In genomic region chr18:79246309-79247108, GRCh38 we compare ENCODE assay signal across 8 cellular contexts.
A peak's percentile ranks its signal among the peaks of the same experiment; 100 is the strongest.
DNase-seq lines count a peak whose midpoint lies in the region; ATAC-seq and TF ChIP-seq lines count a peak whose summit lies in the region.

No MANE protein-coding gene starts in this region.

- H3K36me3 ChIP-seq in DOHH2 (ENCODE audit: control insufficient read depth, low read length) = no peaks in the 10 kb centered on the region
- no peaks in the 10 kb centered on the region for H3K36me3 ChIP-seq in ovary
- H3K36me3 ChIP-seq in tibial artery = no peaks in the 10 kb centered on the region

- TF ChIP-seq EP300 in ovary (IDR thresholded peaks at IDR 0.05) = no peak

- H3K27ac ChIP-seq in DOHH2 (ENCODE audit: low read depth, low read length) (no peak overlapping the region), ovary (no peak overlapping the region), tibial artery (no peak overlapping the region)

- H3K4me3 ChIP-seq in DOHH2 (ENCODE audit: low read length) (no peak overlapping the region), foreskin fibroblast (ENCODE audit: low read depth in 1 of 2, low read length in 2 of 2) (no peak overlapping the region), ovary (no peak overlapping the region), tibial artery (no peak overlapping the region)
- no peak overlapping the region for H3K4me3 ChIP-seq in Jurkat, Clone E6-1 (ENCODE audit: low read length)

- H3K9me3 ChIP-seq in DOHH2 (ENCODE audit: control insufficient read depth, insufficient read depth, low read length) (no peaks in the 10 kb centered on the region), ovary (no peaks in the 10 kb centered on the region), tibial artery (no peaks in the 10 kb centered on the region)

- peak; percentile 99 for ATAC-seq in GM21717 (IDR thresholded peaks at IDR 0.05; ENCODE audit: unreplicated experiment)

- H3K27me3 ChIP-seq in DOHH2 (ENCODE audit: control insufficient read depth, low read length) = no peaks in the 10 kb centered on the region
- H3K27me3 ChIP-seq in ovary = no peaks in the 10 kb centered on the region
- H3K27me3 ChIP-seq in tibial artery = no peaks in the 10 kb centered on the region

- peak; percentile 17 for DNase-seq in Jurkat, Clone E6-1 (ENCODE audit: low read depth, low spot score)
- DNase-seq in SHP77 (lab: John Stamatoyannopoulos, UW) (peak; percentile 75 to 83), foreskin fibroblast (peak; percentile 51 to 82), ovary (peak; percentile 26 to 75 (median 62)), tibial artery (peak; percentile 45 to 75)
- DNase-seq in activated effector memory CD4-positive, alpha-beta T cell treated with anti-CD3 and anti-CD28 coated beads, Interleukin-2, amount 50 U/mL, for 16 hours = peak; percentile 91

- H3K9me2 ChIP-seq in DOHH2 (replicated peaks; ENCODE audit: control insufficient read depth, low read length) = no peaks in the 10 kb centered on the region

- peak overlapping the region; percentile 37 for H3K4me2 ChIP-seq in DOHH2 (ENCODE audit: low read length)

- intact Hi-C loops in ovary (cut with DNase I) (no loop called here), tibial artery (cut with DNase I; ENCODE audit: low total_unique reads) (no loop called here)

- WGBS in ovary, 3 donors = 19 to 27% (median 22%) methylated on average over 30 to 31 of the region's 31 CpGs

- peaks cover 12% of the 10 kb centered on the region for H3F3A ChIP-seq in DOHH2 (ENCODE audit: control insufficient read depth, insufficient read depth)

- no peaks in the 10 kb centered on the region for H3K79me2 ChIP-seq in DOHH2 (ENCODE audit: control insufficient read depth, low read length)

- peak; percentile 95 for TF ChIP-seq CTCF in DOHH2 (IDR thresholded peaks at IDR 0.05; ENCODE audit: low read depth, low read length, poor library complexity, severe bottlenecking)
- TF ChIP-seq CTCF in foreskin fibroblast (IDR thresholded peaks at IDR 0.05; ENCODE audit: low read depth, low read length) = peak; percentile 98
- peak; percentile 55 to 71 (median 60) for TF ChIP-seq CTCF in ovary (IDR thresholded peaks at IDR 0.05)
- TF ChIP-seq CTCF in tibial artery (IDR thresholded peaks at IDR 0.05) = peak; percentile 76 to 97

- no peak for TF ChIP-seq POLR2A in ovary (IDR thresholded peaks at IDR 0.05)

- H3K4me1 ChIP-seq in DOHH2 (ENCODE audit: control insufficient read depth, low read length) (peaks cover 42% of the 10 kb centered on the region), ovary (ENCODE audit: insufficient read depth) (peaks cover 3% of the 10 kb centered on the region), tibial artery (peaks cover 0 to 21% (median 2%) of the 10 kb centered on the region in 4 donors)

- H4K20me1 ChIP-seq in DOHH2 (ENCODE audit: control insufficient read depth, insufficient read depth, low read depth, low read length) = no peaks in the 10 kb centered on the region

Comparison
In these comparisons a context has a peak if more than half of its experiments do, and no peak if none do; other contexts are left out.
1. DNase-seq: peak in every context shown above with its lines; median percentile 91 in activated effector memory CD4-positive, alpha-beta T cell treated with anti-CD3 and anti-CD28 coated beads, Interleukin-2, amount 50 U/mL, for 16 hours; 79 in SHP77; 66 in foreskin fibroblast; 62 in ovary; 60 in tibial artery; 17 in Jurkat, Clone E6-1.